8 cellular contexts compared by ENCODE assay signal in genomic region chr15:88255496-88256171, GRCh38. TPM values are rescaled to one million over a fixed set of nuclear protein-coding genes. Genes with fewer than 3 reads are reported as not detected.
DNase-seq lines count a peak whose midpoint lies in the region; ATAC-seq and TF ChIP-seq lines count a peak whose summit lies in the region.

No MANE protein-coding gene starts in this region.

- no peaks in the 10 kb centered on the region for H3K9me3 ChIP-seq in CD4-positive, alpha-beta T cell (ENCODE audit: control insufficient read depth, low read length)
- H3K9me3 ChIP-seq in naive thymus-derived CD4-positive, alpha-beta T cell (ENCODE audit: control insufficient read depth in 2 of 3, low read length in 3 of 3), result no peaks in the 10 kb centered on the region

- intact Hi-C loops in CD4-positive, alpha-beta T cell (cut with DNase I, micrococcal nuclease), result no loop called here
- intact Hi-C loops in naive thymus-derived CD4-positive, alpha-beta T cell (cut with micrococcal nuclease), result no loop called here

- CTCF ChIA-PET in CD4-positive, alpha-beta T cell (lab: Charles Lee), result no interaction called here
- CTCF ChIA-PET in naive thymus-derived CD4-positive, alpha-beta T cell (lab: Charles Lee), result no interaction called here

- H3K27ac Mint-ChIP-seq in CD4-positive, alpha-beta T cell, result no peak overlapping the region
- no peak overlapping the region for H3K27ac Mint-ChIP-seq in naive thymus-derived CD4-positive, alpha-beta T cell

- peaks cover 36% of the 10 kb centered on the region for H3K27me3 ChIP-seq in CD4-positive, alpha-beta T cell (ENCODE audit: control insufficient read depth, insufficient read depth, low read length)
- H3K27me3 ChIP-seq in naive thymus-derived CD4-positive, alpha-beta T cell (ENCODE audit: control insufficient read depth in 2 of 2, insufficient read depth in 2 of 2, low read length in 2 of 2), result no peaks in the 10 kb centered on the region

- no peaks in the 10 kb centered on the region for H3K4me1 ChIP-seq in naive thymus-derived CD4-positive, alpha-beta T cell (ENCODE audit: control insufficient read depth in 2 of 2, insufficient read depth in 2 of 2, low read length in 2 of 2)

- no peak for DNase-seq in CD4-positive, alpha-beta T cell
- peak; percentile 5 for DNase-seq in NCI-H460 (ENCODE audit: extremely low read depth, low read depth)
- DNase-seq in naive thymus-derived CD4-positive, alpha-beta T cell, result no peak
- DNase-seq in CD1c-positive myeloid dendritic cell (ENCODE audit: extremely low spot score), result no peak
- no peak for DNase-seq in hippocampal formation (lab: John Stamatoyannopoulos, UW)
- DNase-seq in H4 (ENCODE audit: low spot score), result no peak

- H3K36me3 Mint-ChIP-seq in CD4-positive, alpha-beta T cell (ENCODE audit: low read depth), result no peaks in the 10 kb centered on the region
- H3K36me3 Mint-ChIP-seq in naive thymus-derived CD4-positive, alpha-beta T cell, result no peaks in the 10 kb centered on the region

- H3K4me3 ChIP-seq in naive thymus-derived CD4-positive, alpha-beta T cell (ENCODE audit: low read length), result no peak overlapping the region

- peaks cover 16% of the 10 kb centered on the region for H3K4me1 Mint-ChIP-seq in CD4-positive, alpha-beta T cell (ENCODE audit: low read depth)
- peaks cover 6 to 26% (median 22%) of the 10 kb centered on the region in 7 donors for H3K4me1 Mint-ChIP-seq in naive thymus-derived CD4-positive, alpha-beta T cell

- no peak for TF ChIP-seq CTCF in CD4-positive, alpha-beta T cell (IDR thresholded peaks at IDR 0.05)

- no peak for ATAC-seq in CD4-positive, alpha-beta T cell (ENCODE audit: poor library complexity)
- ATAC-seq in esophagus mucosa, result peak; percentile 42
- peak; percentile 16 for ATAC-seq in naive thymus-derived CD4-positive, alpha-beta T cell
- ATAC-seq in GM19397 (IDR thresholded peaks at IDR 0.05; ENCODE audit: unreplicated experiment), result no peak

- peak overlapping the region; percentile 69 for H3K4me3 Mint-ChIP-seq in CD4-positive, alpha-beta T cell
- H3K4me3 Mint-ChIP-seq in naive thymus-derived CD4-positive, alpha-beta T cell, result peak overlapping the region; percentile 56 to 83 (median 72)

- H3K27ac ChIP-seq in CD4-positive, alpha-beta T cell (ENCODE audit: low read depth, low read length), result no peak overlapping the region
- H3K27ac ChIP-seq in naive thymus-derived CD4-positive, alpha-beta T cell (ENCODE audit: low read depth, low read length), result no peak overlapping the region

- H3K36me3 ChIP-seq in naive thymus-derived CD4-positive, alpha-beta T cell (ENCODE audit: control insufficient read depth in 2 of 3, insufficient read depth in 3 of 3, low read length in 3 of 3), result no peaks in the 10 kb centered on the region

- POLR2A ChIA-PET in CD4-positive, alpha-beta T cell (lab: Charles Lee), result no interaction called here
- POLR2A ChIA-PET in naive thymus-derived CD4-positive, alpha-beta T cell (lab: Charles Lee), result no interaction called here

- no peaks in the 10 kb centered on the region for H3K9me3 Mint-ChIP-seq in CD4-positive, alpha-beta T cell
- H3K9me3 Mint-ChIP-seq in naive thymus-derived CD4-positive, alpha-beta T cell, result peaks cover 0 to 1% (median 0%) of the 10 kb centered on the region in 11 donors

- peaks cover 78% of the 10 kb centered on the region for H3K27me3 Mint-ChIP-seq in CD4-positive, alpha-beta T cell
- peaks cover 52 to 70% (median 60%) of the 10 kb centered on the region in 5 donors for H3K27me3 Mint-ChIP-seq in naive thymus-derived CD4-positive, alpha-beta T cell

RNA-seq across cellular contexts. Expression of gene NTRK3, which starts 0.9 kb away (rescaled TPM):
- total RNA-seq in CD4-positive, alpha-beta T cell, result under 1 TPM in 1 of 2 experiments, not detected in 1; 0.78 TPM
- total RNA-seq in NCI-H460 (2014; rRNA removed; shearing (Covaris generic)), result not detected in 2 replicates
- not detected in 2 replicates for polyA plus RNA-seq in NCI-H460 (2014; cell fraction: nucleus; rRNA removed)
- 1.00 TPM for total RNA-seq in esophagus mucosa
- under 1 TPM in 2 of 5 experiments, not detected in 3; 0.05 to 0.78 TPM for total RNA-seq in naive thymus-derived CD4-positive, alpha-beta T cell
- polyA plus RNA-seq in naive thymus-derived CD4-positive, alpha-beta T cell, result not detected
- 0.04 TPM in 1 of 2 replicates, not detected in the other for total RNA-seq in H4 (2014; rRNA removed; shearing (Covaris generic))

Comparison
In these comparisons a context has a peak if more than half of its experiments do, and no peak if none do; other contexts are left out.
1. ATAC-seq: peak in esophagus mucosa (single experiment) and naive thymus-derived CD4-positive, alpha-beta T cell (single experiment); none in CD4-positive, alpha-beta T cell (single experiment) and GM19397 (single experiment).